9 cellular contexts compared by ENCODE assay signal in the genomic region with DNA sequence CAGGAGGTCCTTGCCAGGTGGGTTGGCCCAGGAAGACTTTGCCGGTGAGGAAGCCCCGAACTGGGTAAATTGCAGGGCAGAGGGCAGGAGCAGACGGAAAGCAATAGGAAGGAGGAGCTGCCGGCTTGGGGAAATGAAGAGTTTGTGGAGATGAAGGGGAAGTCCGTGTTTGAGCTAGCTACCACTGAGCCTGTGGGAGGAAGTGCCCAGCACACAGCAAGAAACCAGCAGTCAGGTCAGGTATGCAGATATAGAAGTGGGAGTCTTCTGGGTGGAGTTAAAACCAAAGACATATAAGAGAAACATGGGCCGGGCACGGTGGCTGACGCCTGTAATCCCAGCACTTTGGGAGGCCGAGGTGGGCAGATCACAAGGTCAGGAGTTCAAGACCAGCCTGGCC. TPM values are rescaled to one million over a fixed set of nuclear protein-coding genes. Genes with fewer than 3 reads are reported as not detected.
A peak's percentile ranks its signal among the peaks of the same experiment; 100 is the strongest.
DNase-seq lines count a peak whose midpoint lies in the region; ATAC-seq and TF ChIP-seq lines count a peak whose summit lies in the region.
"Had no signal": no experiment of that assay in that cellular context is flagged by ENCODE, and none has a peak within 500 bp of the region (broad histone marks: within the 10 kb centered on the region; RNA-seq: fewer than 3 reads in every experiment).

No MANE protein-coding gene starts in this region.

- DNase-seq in NOMO-1 treated with DMSO at 0.1 percent for 48 hours (lab: John Stamatoyannopoulos, UW; ENCODE audit: unreplicated experiment) (peak; percentile 62), mucosa of descending colon (no peak), NCI-H1048 (lab: John Stamatoyannopoulos, UW) (no peak), NCI-H345 (lab: John Stamatoyannopoulos, UW) (no peak), HT-29 (ENCODE audit: low spot score) (no peak), anterior cingulate cortex (lab: John Stamatoyannopoulos, UW) (no peak)
- DNase-seq: CD8-positive, alpha-beta memory T cell had no signal

- no peak overlapping the region for H3K4me3 ChIP-seq in mucosa of descending colon

- H3K4me1 ChIP-seq in mucosa of descending colon (ENCODE audit: low read depth): no peaks in the 10 kb centered on the region

- intact Hi-C loops in mucosa of descending colon (cut with DNase I, micrococcal nuclease): no loop called here

- no peaks in the 10 kb centered on the region for H3K36me3 ChIP-seq in mucosa of descending colon (ENCODE audit: low read depth)

- H3K9me3 ChIP-seq in mucosa of descending colon: no peaks in the 10 kb centered on the region

- ATAC-seq in GM18511 (IDR thresholded peaks at IDR 0.05; ENCODE audit: unreplicated experiment) (peak; percentile 72), HG02678 (IDR thresholded peaks at IDR 0.05; ENCODE audit: unreplicated experiment) (peak; percentile 69), mucosa of descending colon (peak; percentile 40)

- TF ChIP-seq CTCF in mucosa of descending colon (IDR thresholded peaks at IDR 0.05): no peak

RNA-seq across cellular contexts. Expression of a gene that starts 34.7 kb away (rescaled TPM):
- total RNA-seq in mucosa of descending colon: 1,000 to 10,000 TPM in 2 of 3 donors, 100 to 1,000 TPM in 1; 968 to 2,235 (median 1,593) TPM
- total RNA-seq in HT-29 (2014; rRNA removed; shearing (Covaris generic)): 389 and 427 TPM in 2 replicates
- total RNA-seq: CD8-positive, alpha-beta memory T cell had no signal
